1 cellular context compared by ENCODE assay signal in genomic region chr1:212665241-212666115, GRCh38.
A peak's percentile ranks its signal among the peaks of the same experiment; 100 is the strongest.
TF ChIP-seq lines count a peak whose summit lies in the region.

No MANE protein-coding gene starts in this region.

TF ChIP-seq in K562, 482 proteins besides CTCF, POLR2A, EP300 and RAD21 (continued from another document and continues in another):
- TF ChIP-seq CTCFL (IDR thresholded peaks at IDR 0.05; ENCODE audit: borderline replicate concordance, insufficient read depth, low read depth, low read length, poor library complexity, severe bottlenecking) (peak; percentile 50), EHMT2 (IDR thresholded peaks at IDR 0.05) (no peak), JUNB (CRISPR knock-in tag; conservative IDR thresholded peaks at IDR 0.05) (no peak), MCM2 (IDR thresholded peaks at IDR 0.05; ENCODE audit: low read depth) (no peak), LEF1 (IDR thresholded peaks at IDR 0.05) (no peak), NONO (IDR thresholded peaks at IDR 0.05; ENCODE audit: low read depth in 2 of 2, low read length in 1 of 2) (no peak; a peak in 1 of 4 replicates), ZNF408 (CRISPR knock-in tag; IDR thresholded peaks at IDR 0.05; ENCODE audit: low read depth) (no peak), MTA2 (IDR thresholded peaks at IDR 0.05; ENCODE audit: low read depth) (no peak), ZNF212 (CRISPR knock-in tag; IDR thresholded peaks at IDR 0.05) (no peak), RBBP5 (IDR thresholded peaks at IDR 0.05; ENCODE audit: borderline replicate concordance, insufficient read depth, low read length, poor library complexity, severe bottlenecking) (no peak), TRIM24 (IDR thresholded peaks at IDR 0.05) (peak in 1 of 2 experiments; percentile 77; a peak in 2 of 4 replicates), ZNF140 (CRISPR knock-in tag; IDR thresholded peaks at IDR 0.05) (no peak), ATF7 (IDR thresholded peaks at IDR 0.05) (peak; percentile 83), ZNF655 (CRISPR knock-in tag; IDR thresholded peaks at IDR 0.05) (no peak), HOXB6 (CRISPR knock-in tag; IDR thresholded peaks at IDR 0.05; ENCODE audit: borderline replicate concordance) (no peak), DMBX1 (CRISPR knock-in tag; IDR thresholded peaks at IDR 0.05; ENCODE audit: borderline replicate concordance) (no peak), ZNF23 (CRISPR knock-in tag; IDR thresholded peaks at IDR 0.05) (no peak), TCF3 (CRISPR knock-in tag; IDR thresholded peaks at IDR 0.05) (no peak), MAFF (IDR thresholded peaks at IDR 0.05; ENCODE audit: low read length) (no peak), ZNF274 (IDR thresholded peaks at IDR 0.05; ENCODE audit: borderline replicate concordance, low read depth, low read length) (no peak), BCLAF1 (IDR thresholded peaks at IDR 0.05; ENCODE audit: borderline replicate concordance in 1 of 2, control insufficient read depth in 1 of 2, low read depth in 2 of 2, low read length in 1 of 2) (no peak), ZBTB17 (CRISPR knock-in tag; IDR thresholded peaks at IDR 0.05) (0 out of 2 replicates have a peak, but pooled peaks have one; percentile 57), ZNF512 (tag; IDR thresholded peaks at IDR 0.05) (no peak), ZKSCAN8 (CRISPR knock-in tag; IDR thresholded peaks at IDR 0.05) (no peak), ILK (tag; IDR thresholded peaks at IDR 0.05; ENCODE audit: borderline replicate concordance, low read depth) (no peak), EP400 (IDR thresholded peaks at IDR 0.05) (no peak), MYBL2 (IDR thresholded peaks at IDR 0.05; ENCODE audit: low read depth) (no peak), MYBL2 (CRISPR knock-in tag; IDR thresholded peaks at IDR 0.05; ENCODE audit: borderline replicate concordance) (no peak), ZNF696 (CRISPR knock-in tag; conservative IDR thresholded peaks at IDR 0.05) (no peak), CBFA2T2 (conservative IDR thresholded peaks at IDR 0.05) (no peak), SMARCA5 (IDR thresholded peaks at IDR 0.05) (peak; percentile 44; the same call in 1 of the 2 replicates), RBM17 (IDR thresholded peaks at IDR 0.05; ENCODE audit: borderline replicate concordance, low read depth, low read length) (no peak), RAD51 (IDR thresholded peaks at IDR 0.05; ENCODE audit: borderline replicate concordance, low read depth) (0 out of 2 replicates have a peak, but pooled peaks have one; percentile 8), ZBTB5 (IDR thresholded peaks at IDR 0.05) (no peak), ZSCAN29 (IDR thresholded peaks at IDR 0.05) (no peak), FUS (optimal IDR thresholded peaks at IDR 0.05; ENCODE audit: low read depth, low read length) (no peak), PTBP1 (IDR thresholded peaks at IDR 0.05; ENCODE audit: low read depth, low read length) (no peak), ZBTB1 (CRISPR knock-in tag; IDR thresholded peaks at IDR 0.05; ENCODE audit: borderline replicate concordance, low read depth) (no peak), ARID3B (CRISPR knock-in tag; IDR thresholded peaks at IDR 0.05; ENCODE audit: borderline replicate concordance) (no peak), MTA3 (IDR thresholded peaks at IDR 0.05; ENCODE audit: borderline replicate concordance) (peak; percentile 92; the same call in 1 of the 2 replicates), ATF3 (IDR thresholded peaks at IDR 0.05) (no peak), ATF3 (CRISPR knock-in tag; conservative IDR thresholded peaks at IDR 0.05) (no peak), ZNF766 (CRISPR knock-in tag; conservative IDR thresholded peaks at IDR 0.05) (no peak), HNRNPL (IDR thresholded peaks at IDR 0.05; ENCODE audit: low read depth, low read length) (no peak)
- TF ChIP-seq, protein P1, sequence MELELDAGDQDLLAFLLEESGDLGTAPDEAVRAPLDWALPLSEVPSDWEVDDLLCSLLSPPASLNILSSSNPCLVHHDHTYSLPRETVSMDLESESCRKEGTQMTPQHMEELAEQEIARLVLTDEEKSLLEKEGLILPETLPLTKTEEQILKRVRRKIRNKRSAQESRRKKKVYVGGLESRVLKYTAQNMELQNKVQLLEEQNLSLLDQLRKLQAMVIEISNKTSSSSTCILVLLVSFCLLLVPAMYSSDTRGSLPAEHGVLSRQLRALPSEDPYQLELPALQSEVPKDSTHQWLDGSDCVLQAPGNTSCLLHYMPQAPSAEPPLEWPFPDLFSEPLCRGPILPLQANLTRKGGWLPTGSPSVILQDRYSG (tag; conservative IDR thresholded peaks at IDR 0.05; ENCODE audit: low read depth), result no peak
- TF ChIP-seq, protein P2, sequence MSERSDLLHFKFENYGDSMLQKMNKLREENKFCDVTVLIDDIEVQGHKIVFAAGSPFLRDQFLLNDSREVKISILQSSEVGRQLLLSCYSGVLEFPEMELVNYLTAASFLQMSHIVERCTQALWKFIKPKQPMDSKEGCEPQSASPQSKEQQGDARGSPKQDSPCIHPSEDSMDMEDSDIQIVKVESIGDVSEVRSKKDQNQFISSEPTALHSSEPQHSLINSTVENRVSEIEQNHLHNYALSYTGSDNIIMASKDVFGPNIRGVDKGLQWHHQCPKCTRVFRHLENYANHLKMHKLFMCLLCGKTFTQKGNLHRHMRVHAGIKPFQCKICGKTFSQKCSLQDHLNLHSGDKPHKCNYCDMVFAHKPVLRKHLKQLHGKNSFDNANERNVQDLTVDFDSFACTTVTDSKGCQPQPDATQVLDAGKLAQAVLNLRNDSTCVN (CRISPR knock-in tag; IDR thresholded peaks at IDR 0.05), result no peak; the same call in 1 of the 2 replicates
- TF ChIP-seq, protein P3, sequence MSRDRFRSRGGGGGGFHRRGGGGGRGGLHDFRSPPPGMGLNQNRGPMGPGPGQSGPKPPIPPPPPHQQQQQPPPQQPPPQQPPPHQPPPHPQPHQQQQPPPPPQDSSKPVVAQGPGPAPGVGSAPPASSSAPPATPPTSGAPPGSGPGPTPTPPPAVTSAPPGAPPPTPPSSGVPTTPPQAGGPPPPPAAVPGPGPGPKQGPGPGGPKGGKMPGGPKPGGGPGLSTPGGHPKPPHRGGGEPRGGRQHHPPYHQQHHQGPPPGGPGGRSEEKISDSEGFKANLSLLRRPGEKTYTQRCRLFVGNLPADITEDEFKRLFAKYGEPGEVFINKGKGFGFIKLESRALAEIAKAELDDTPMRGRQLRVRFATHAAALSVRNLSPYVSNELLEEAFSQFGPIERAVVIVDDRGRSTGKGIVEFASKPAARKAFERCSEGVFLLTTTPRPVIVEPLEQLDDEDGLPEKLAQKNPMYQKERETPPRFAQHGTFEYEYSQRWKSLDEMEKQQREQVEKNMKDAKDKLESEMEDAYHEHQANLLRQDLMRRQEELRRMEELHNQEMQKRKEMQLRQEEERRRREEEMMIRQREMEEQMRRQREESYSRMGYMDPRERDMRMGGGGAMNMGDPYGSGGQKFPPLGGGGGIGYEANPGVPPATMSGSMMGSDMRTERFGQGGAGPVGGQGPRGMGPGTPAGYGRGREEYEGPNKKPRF (IDR thresholded peaks at IDR 0.05; ENCODE audit: low read depth, low read length), result no peak
- TF ChIP-seq, protein P4, sequence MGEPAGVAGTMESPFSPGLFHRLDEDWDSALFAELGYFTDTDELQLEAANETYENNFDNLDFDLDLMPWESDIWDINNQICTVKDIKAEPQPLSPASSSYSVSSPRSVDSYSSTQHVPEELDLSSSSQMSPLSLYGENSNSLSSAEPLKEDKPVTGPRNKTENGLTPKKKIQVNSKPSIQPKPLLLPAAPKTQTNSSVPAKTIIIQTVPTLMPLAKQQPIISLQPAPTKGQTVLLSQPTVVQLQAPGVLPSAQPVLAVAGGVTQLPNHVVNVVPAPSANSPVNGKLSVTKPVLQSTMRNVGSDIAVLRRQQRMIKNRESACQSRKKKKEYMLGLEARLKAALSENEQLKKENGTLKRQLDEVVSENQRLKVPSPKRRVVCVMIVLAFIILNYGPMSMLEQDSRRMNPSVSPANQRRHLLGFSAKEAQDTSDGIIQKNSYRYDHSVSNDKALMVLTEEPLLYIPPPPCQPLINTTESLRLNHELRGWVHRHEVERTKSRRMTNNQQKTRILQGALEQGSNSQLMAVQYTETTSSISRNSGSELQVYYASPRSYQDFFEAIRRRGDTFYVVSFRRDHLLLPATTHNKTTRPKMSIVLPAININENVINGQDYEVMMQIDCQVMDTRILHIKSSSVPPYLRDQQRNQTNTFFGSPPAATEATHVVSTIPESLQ (CRISPR knock-in tag; IDR thresholded peaks at IDR 0.05), result no peak
